ENCODE assay signal across 11 cellular contexts in genomic region chr20:63189846-63190559, GRCh38. TPM values are rescaled to one million over a fixed set of nuclear protein-coding genes. Genes with fewer than 3 reads are reported as not detected.
"Had no signal": no experiment of that assay in that cellular context is flagged by ENCODE, and none has a peak within 500 bp of the region (broad histone marks: within the 10 kb centered on the region; RNA-seq: fewer than 3 reads in every experiment).

No MANE protein-coding gene starts in this region.

- H2AFZ ChIP-seq: GM23338 had no signal

- DNase-seq: H9, HCEC 1CT, KBM-7 had no signal

- H3K27ac ChIP-seq: HL-60, KMS-11 had no signal

- FAIRE-seq: H1, H54, HepG2 had no signal

- H3K4me2 ChIP-seq: GM23338, KMS-11 had no signal

- H3K4me3 ChIP-seq: GM23338 had no signal

- H3K9ac ChIP-seq: KMS-11 had no signal

RNA-seq across cellular contexts. Expression of gene BIRC7, which starts 45.7 kb away (rescaled TPM):
- total RNA-seq: H9, HT1080 had no signal
- polyA plus RNA-seq: IgD-negative memory B cell had no signal
